19 cellular contexts compared by ENCODE assay signal in genomic region chr18:68438536-68438935, GRCh38.
DNase-seq lines count a peak whose midpoint lies in the region; ATAC-seq and TF ChIP-seq lines count a peak whose summit lies in the region.
"Had no signal": no experiment of that assay in that cellular context is flagged by ENCODE, and none has a peak within 500 bp of the region (broad histone marks: within the 10 kb centered on the region; RNA-seq: fewer than 3 reads in every experiment).

No MANE protein-coding gene starts in this region.

- POLR2A ChIA-PET in A673 (lab: Charles Lee; ENCODE audit: low non-redundant PET) = no interaction called here

- DNase-seq in A673 (ENCODE audit: low spot score) (no peak), osteoblast (ENCODE audit: insufficient read length, low spot score, missing footprints) (no peak), NCI-H2227 treated with DMSO at 0.1 percent for 48 hours (lab: John Stamatoyannopoulos, UW) (no peak), NCI-H146 (lab: John Stamatoyannopoulos, UW) (no peak), NCI-H2029 (lab: John Stamatoyannopoulos, UW) (no peak)
- DNase-seq: activated CD4-positive, alpha-beta memory T cell treated with anti-CD3 and anti-CD28 coated beads for 36 hours; activated CD4-positive, CD25-positive, alpha-beta regulatory T cell; activated CD8-positive, alpha-beta memory T cell treated with anti-CD3 and anti-CD28 coated beads, Interleukin-2, amount 50 U/mL, for 48 hours; activated naive CD8-positive, alpha-beta T cell treated with anti-CD3 and anti-CD28 coated beads, Interleukin-2, amount 10 ng/mL, durations not matched to agents 7 days and 5 days; C1 segment of cervical spinal cord; H7; NCI-H187 treated with DMSO at 0.1 percent for 48 hours; NCI-H226; NCI-H748 treated with DMSO at 0.1 percent for 48 hours; posterior cingulate gyrus had no signal

- H3K4me3 ChIP-seq in A673 (ENCODE audit: low read depth, low read length, poor library complexity, severe bottlenecking) (no peak overlapping the region), osteoblast (ENCODE audit: insufficient read depth, low read length) (no peak overlapping the region)

- TSS peak; percentile 88 for BruUV-seq in A673 (replicated peaks; lab: Mats Ljungman, UMichigan)

- peaks cover 44% of the 10 kb centered on the region for H3K4me1 ChIP-seq in A673 (ENCODE audit: insufficient read depth, low read length, poor library complexity, severe bottlenecking)
- H3K4me1 ChIP-seq in ES-I3 (ENCODE audit: insufficient read depth, low read length) = peaks cover 13% of the 10 kb centered on the region
- peaks cover 19% of the 10 kb centered on the region for H3K4me1 ChIP-seq in osteoblast (ENCODE audit: insufficient read depth, low read length)

- peaks cover 9% of the 10 kb centered on the region for H3K36me3 ChIP-seq in A673 (ENCODE audit: insufficient read depth, low read length, poor library complexity, severe bottlenecking)
- no peaks in the 10 kb centered on the region for H3K36me3 ChIP-seq in ES-I3 (ENCODE audit: insufficient read depth, low read length)
- no peaks in the 10 kb centered on the region for H3K36me3 ChIP-seq in osteoblast (ENCODE audit: insufficient read depth, low read length)

- peak overlapping the region; percentile 9; the same call in 1 of the 2 replicates for H3K9ac ChIP-seq in ES-I3 (ENCODE audit: low read depth, low read length)

- H3K9me3 ChIP-seq in A673 (ENCODE audit: low read depth, low read length, poor library complexity, severe bottlenecking) = peaks cover 22% of the 10 kb centered on the region
- H3K9me3 ChIP-seq in ES-I3 (ENCODE audit: control insufficient read depth, insufficient read depth, low read length) = peaks cover 6% of the 10 kb centered on the region; the same call in 1 of the 2 replicates
- H3K9me3 ChIP-seq in osteoblast (ENCODE audit: low read depth, low read length) = no peaks in the 10 kb centered on the region

- H3K9me3 Mint-ChIP-seq in brain = peaks cover 0 to 21% (median 6%) of the 10 kb centered on the region in 5 experiments

- H2AFZ ChIP-seq in osteoblast (ENCODE audit: low read length) = no peak overlapping the region

- peak overlapping the region; percentile 88 for H3K27ac ChIP-seq in A673 (ENCODE audit: low read depth, low read length, poor library complexity, severe bottlenecking)
- peak overlapping the region; percentile 72 for H3K27ac ChIP-seq in osteoblast (ENCODE audit: low read depth, low read length)

- CTCF ChIA-PET in A673 (lab: Charles Lee) = no interaction called here

- H3K79me2 ChIP-seq in osteoblast (ENCODE audit: insufficient read depth, low read length) = no peaks in the 10 kb centered on the region

- H4K20me1 ChIP-seq in osteoblast (ENCODE audit: insufficient read depth, low read length) = no peaks in the 10 kb centered on the region

- H3K4me1 Mint-ChIP-seq in brain = peaks cover 25% of the 10 kb centered on the region

- H3K27me3 Mint-ChIP-seq in brain = no peaks in the 10 kb centered on the region

- ATAC-seq in GM21390 (IDR thresholded peaks at IDR 0.05; ENCODE audit: unreplicated experiment) = no peak

- TF ChIP-seq CTCF in A673 (conservative IDR thresholded peaks at IDR 0.05; ENCODE audit: low read depth, low read length) (no peak), brain (conservative IDR thresholded peaks at IDR 0.05) (no peak), osteoblast (IDR thresholded peaks at IDR 0.05; ENCODE audit: extremely low read depth, low read depth, low read length) (no peak)

- no peak overlapping the region for H3K4me3 Mint-ChIP-seq in brain
- H3K4me3 Mint-ChIP-seq: activated CD4-positive, alpha-beta memory T cell treated with anti-CD3 and anti-CD28 coated beads for 36 hours; activated naive CD8-positive, alpha-beta T cell treated with anti-CD3 and anti-CD28 coated beads, Interleukin-2, amount 10 ng/mL, durations not matched to agents 7 days and 5 days had no signal

- intact Hi-C loops in A673 (cut with micrococcal nuclease; ENCODE audit: unreplicated experiment) = no loop called here

- H3K27ac Mint-ChIP-seq in brain = peak overlapping the region in 3 of 5 experiments; percentile 79 to 94 (median 86)
- H3K27ac Mint-ChIP-seq: activated CD4-positive, alpha-beta memory T cell treated with anti-CD3 and anti-CD28 coated beads for 36 hours; activated naive CD8-positive, alpha-beta T cell treated with anti-CD3 and anti-CD28 coated beads, Interleukin-2, amount 10 ng/mL, durations not matched to agents 7 days and 5 days; activated T-helper 2 cell treated with anti-CD3 and anti-CD28 coated beads, Interferon-gamma antibody, Interleukin-2, Interleukin-4, amounts not matched to agents 10 μg/mL and 5 μg/mL and 100 μg/mL, durations not matched to agents 14 hours and 24 hours and 36 hours had no signal

- peaks cover 5% of the 10 kb centered on the region for H3K36me3 Mint-ChIP-seq in brain
- H3K36me3 Mint-ChIP-seq: activated CD4-positive, alpha-beta memory T cell treated with anti-CD3 and anti-CD28 coated beads for 36 hours; activated naive CD8-positive, alpha-beta T cell treated with anti-CD3 and anti-CD28 coated beads, Interleukin-2, amount 10 ng/mL, durations not matched to agents 7 days and 5 days had no signal

- H3K27me3 ChIP-seq in A673 (replicated peaks; ENCODE audit: insufficient read depth, low read depth, low read length, poor library complexity) (no peaks in the 10 kb centered on the region), osteoblast (ENCODE audit: insufficient read depth, low read length) (no peaks in the 10 kb centered on the region)

- H3K4me2 ChIP-seq in osteoblast (ENCODE audit: insufficient read depth, low read length) = peak overlapping the region; percentile 39
